ENCODE assay signal across 8 cellular contexts in the genomic region with DNA sequence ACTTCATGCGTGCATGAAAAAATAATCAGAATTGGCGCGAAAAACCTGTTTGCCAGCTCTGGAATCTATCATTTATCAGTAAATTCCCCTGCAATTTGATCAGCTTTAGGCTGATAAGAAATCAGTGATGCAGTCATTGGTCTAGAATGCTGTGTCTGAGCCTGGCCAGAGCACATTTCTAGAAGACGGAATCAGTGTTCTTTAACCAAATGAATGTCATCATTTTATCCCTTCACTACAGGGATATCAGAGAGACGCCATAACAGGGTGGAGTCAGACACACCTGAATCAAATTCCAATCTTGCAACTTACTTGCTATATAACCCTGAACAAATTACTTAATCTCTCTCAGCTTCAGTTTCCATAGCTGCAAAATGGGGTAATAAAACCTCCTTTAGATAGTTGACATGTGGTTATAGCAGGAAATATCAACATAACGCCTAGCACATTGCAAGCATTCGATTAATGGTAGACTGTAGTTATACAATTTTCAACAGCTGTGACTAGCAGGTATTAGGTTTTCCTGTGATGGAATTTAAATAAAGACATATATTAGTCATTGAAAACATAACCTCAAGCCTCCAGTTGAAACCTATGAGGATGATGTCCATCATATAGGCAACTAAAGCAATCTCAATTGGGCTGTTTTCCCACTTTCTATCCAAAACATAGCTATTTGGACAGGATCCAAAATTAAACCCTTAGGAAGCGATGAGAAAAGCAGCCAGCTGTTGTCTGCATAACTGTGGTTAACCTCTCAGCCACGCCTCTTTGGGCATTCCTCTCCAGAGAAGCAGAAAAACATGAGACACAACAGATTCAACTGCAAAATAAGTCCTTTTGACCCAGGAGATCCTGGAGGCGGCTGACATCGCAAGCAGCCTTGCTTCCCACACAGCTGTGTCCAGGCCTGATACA. TPM values are rescaled to one million over a fixed set of nuclear protein-coding genes. Genes with fewer than 3 reads are reported as not detected.
DNase-seq lines count a peak whose midpoint lies in the region; ATAC-seq lines count a peak whose summit lies in the region.

No MANE protein-coding gene starts in this region.

- H3K9me3 ChIP-seq in T-helper 17 cell (ENCODE audit: control insufficient read depth, low read length, poor library complexity, severe bottlenecking) (no peaks in the 10 kb centered on the region), skeletal muscle satellite cell (replicated peaks; ENCODE audit: low read length) (no peaks in the 10 kb centered on the region)

- peaks cover 7% of the 10 kb centered on the region for H3K9me3 Mint-ChIP-seq in dendritic cell treated with granulocyte-macrophage colony-stimulating factor and Interleukin-4, amounts not matched to agents 40 ng/mL and 50 ng/mL, for 4 days

- peaks cover 20% of the 10 kb centered on the region for H3K4me1 ChIP-seq in skeletal muscle satellite cell (ENCODE audit: control insufficient read depth, insufficient read depth, low read length)

- intact Hi-C loops in dendritic cell treated with granulocyte-macrophage colony-stimulating factor and Interleukin-4, amounts not matched to agents 40 ng/mL and 50 ng/mL, for 4 days (cut with micrococcal nuclease): loop anchor here (10.0 kb wide), 1 partner anchor 47 kb away; a partner anchor contains a TSS

- DNase-seq in A172 (ENCODE audit: low spot score) (peak; percentile 91), H4 (ENCODE audit: low spot score) (peak; percentile 81), T-helper 17 cell (no peak), germinal center (ENCODE audit: low spot score) (no peak), Ammon's horn (ENCODE audit: low spot score) (no peak)

- peak overlapping the region; percentile 89 for H3K4me3 Mint-ChIP-seq in T-helper 17 cell
- peak overlapping the region; percentile 62 for H3K4me3 Mint-ChIP-seq in dendritic cell treated with granulocyte-macrophage colony-stimulating factor and Interleukin-4, amounts not matched to agents 40 ng/mL and 50 ng/mL, for 4 days

- ATAC-seq in T-helper 17 cell (peak; percentile 82), HG03139 (IDR thresholded peaks at IDR 0.05; ENCODE audit: unreplicated experiment) (no peak)

- no peaks in the 10 kb centered on the region for H3K27me3 Mint-ChIP-seq in T-helper 17 cell
- H3K27me3 Mint-ChIP-seq in dendritic cell treated with granulocyte-macrophage colony-stimulating factor and Interleukin-4, amounts not matched to agents 40 ng/mL and 50 ng/mL, for 4 days: peaks cover 4% of the 10 kb centered on the region

- H3K4me1 Mint-ChIP-seq in T-helper 17 cell: peaks cover 17% of the 10 kb centered on the region
- peaks cover 12% of the 10 kb centered on the region for H3K4me1 Mint-ChIP-seq in dendritic cell treated with granulocyte-macrophage colony-stimulating factor and Interleukin-4, amounts not matched to agents 40 ng/mL and 50 ng/mL, for 4 days (ENCODE audit: low read depth)

- peak overlapping the region; percentile 68 for H3K4me2 ChIP-seq in skeletal muscle satellite cell (ENCODE audit: low read length)

- H3K9ac ChIP-seq in skeletal muscle satellite cell (ENCODE audit: low read depth, low read length): peak overlapping the region; percentile 5

- no peaks in the 10 kb centered on the region for H3K27me3 ChIP-seq in skeletal muscle satellite cell (ENCODE audit: control insufficient read depth, insufficient read depth, low read length)

- no peaks in the 10 kb centered on the region for H3K36me3 Mint-ChIP-seq in T-helper 17 cell (ENCODE audit: low read depth)
- no peaks in the 10 kb centered on the region for H3K36me3 Mint-ChIP-seq in dendritic cell treated with granulocyte-macrophage colony-stimulating factor and Interleukin-4, amounts not matched to agents 40 ng/mL and 50 ng/mL, for 4 days (ENCODE audit: low read depth)

- H3K4me3 ChIP-seq in skeletal muscle satellite cell (ENCODE audit: low read length): peak overlapping the region; percentile 27

- no peaks in the 10 kb centered on the region for H3K36me3 ChIP-seq in skeletal muscle satellite cell (ENCODE audit: insufficient read depth, low read length)

- peak overlapping the region; percentile 86 for H3K27ac Mint-ChIP-seq in T-helper 17 cell
- H3K27ac Mint-ChIP-seq in dendritic cell treated with granulocyte-macrophage colony-stimulating factor and Interleukin-4, amounts not matched to agents 40 ng/mL and 50 ng/mL, for 4 days: peak overlapping the region; percentile 16

RNA-seq across cellular contexts. Expression of a gene that starts 51.6 kb away (rescaled TPM):
- 8.7 and 9.7 TPM in 2 replicates for total RNA-seq in A172 (2014; rRNA removed; shearing (Covaris generic))
- total RNA-seq in H4 (2014; rRNA removed; shearing (Covaris generic)): 6.4 and 8.5 TPM in 2 replicates
- 10 to 100 TPM; 33.6 to 44.5 TPM for total RNA-seq in T-helper 17 cell
- 11.7 and 18.1 TPM in 2 replicates for total RNA-seq in skeletal muscle satellite cell (2012; rRNA removed)

Comparison
In these comparisons a context has a peak if more than half of its experiments do, and no peak if none do; other contexts are left out.
1. DNase-seq: peak in A172 (single experiment) and H4 (single experiment); none in T-helper 17 cell (0 of 3), germinal center (single experiment) and Ammon's horn (single experiment).